ENCODE assay signal across 9 cellular contexts in genomic region chr1:113872219-113872934, GRCh38. TPM values are rescaled to one million over a fixed set of nuclear protein-coding genes. Genes with fewer than 3 reads are reported as not detected.
A peak's percentile ranks its signal among the peaks of the same experiment; 100 is the strongest.
DNase-seq lines count a peak whose midpoint lies in the region; ATAC-seq and TF ChIP-seq lines count a peak whose summit lies in the region.
"Had no signal": no experiment of that assay in that cellular context is flagged by ENCODE, and none has a peak within 500 bp of the region (broad histone marks: within the 10 kb centered on the region; RNA-seq: fewer than 3 reads in every experiment).

No MANE protein-coding gene starts in this region.

- no peak for TF ChIP-seq CTCF in osteoblast (IDR thresholded peaks at IDR 0.05; ENCODE audit: extremely low read depth, low read depth, low read length)

- H3K4me3 ChIP-seq in Jurkat, Clone E6-1 (ENCODE audit: low read length), result no peak overlapping the region; the same call in 1 of the 2 replicates
- H3K4me3 ChIP-seq in osteoblast (ENCODE audit: insufficient read depth, low read length), result no peak overlapping the region
- H3K4me3 ChIP-seq: SJSA1 had no signal

- H3K27ac ChIP-seq in osteoblast (ENCODE audit: low read depth, low read length), result peak overlapping the region; percentile 45
- H3K27ac ChIP-seq: SJSA1 had no signal

- DNase-seq in Jurkat, Clone E6-1 (ENCODE audit: low read depth, low spot score), result peak; percentile 32
- no peak for DNase-seq in activated naive CD8-positive, alpha-beta T cell treated with anti-CD3 and anti-CD28 coated beads, Interleukin-2, amount 10 ng/mL, durations not matched to agents 7 days and 5 days
- no peak for DNase-seq in osteoblast (ENCODE audit: insufficient read length, low spot score, missing footprints)
- no peak for DNase-seq in EL
- no peak for DNase-seq in stimulated activated CD4-positive, alpha-beta T cell treated with anti-CD3 and anti-CD28 coated beads, Interleukin-4, amount 100 ng/mL, for 24 hours
- no peak for DNase-seq in NCI-H1092 (lab: John Stamatoyannopoulos, UW)

- no peaks in the 10 kb centered on the region for H3K27me3 ChIP-seq in osteoblast (ENCODE audit: insufficient read depth, low read length)
- H3K27me3 ChIP-seq: SJSA1 had no signal

- peak overlapping the region; percentile 96 for H3K27ac Mint-ChIP-seq in activated naive CD8-positive, alpha-beta T cell treated with anti-CD3 and anti-CD28 coated beads, Interleukin-2, amount 10 ng/mL, durations not matched to agents 7 days and 5 days

- H3K4me1 ChIP-seq in osteoblast (ENCODE audit: insufficient read depth, low read length), result peaks cover 35% of the 10 kb centered on the region

- peak overlapping the region; percentile 84 for H2AFZ ChIP-seq in osteoblast (ENCODE audit: low read length)

- H3K36me3 ChIP-seq in osteoblast (ENCODE audit: insufficient read depth, low read length), result no peaks in the 10 kb centered on the region
- H3K36me3 ChIP-seq: SJSA1 had no signal

- ATAC-seq in GM19328 (IDR thresholded peaks at IDR 0.05; ENCODE audit: unreplicated experiment) (peak; percentile 5), GM21717 (IDR thresholded peaks at IDR 0.05; ENCODE audit: unreplicated experiment) (no peak)
- peak; percentile 37 for ATAC-seq in activated naive CD8-positive, alpha-beta T cell treated with anti-CD3 and anti-CD28 coated beads, Interleukin-2, amount 10 ng/mL, durations not matched to agents 7 days and 5 days (ENCODE audit: low read depth)

- peaks cover 26% of the 10 kb centered on the region for H3K36me3 Mint-ChIP-seq in activated naive CD8-positive, alpha-beta T cell treated with anti-CD3 and anti-CD28 coated beads, Interleukin-2, amount 10 ng/mL, durations not matched to agents 7 days and 5 days

- H3K4me1 Mint-ChIP-seq in activated naive CD8-positive, alpha-beta T cell treated with anti-CD3 and anti-CD28 coated beads, Interleukin-2, amount 10 ng/mL, durations not matched to agents 7 days and 5 days, result peaks cover 53% of the 10 kb centered on the region

- H4K20me1 ChIP-seq in osteoblast (ENCODE audit: insufficient read depth, low read length), result no peaks in the 10 kb centered on the region

- H3K79me2 ChIP-seq in osteoblast (ENCODE audit: insufficient read depth, low read length), result no peaks in the 10 kb centered on the region

- H3K4me3 Mint-ChIP-seq in activated naive CD8-positive, alpha-beta T cell treated with anti-CD3 and anti-CD28 coated beads, Interleukin-2, amount 10 ng/mL, durations not matched to agents 7 days and 5 days, result peak overlapping the region; percentile 88

- POLR2A ChIA-PET in activated naive CD8-positive, alpha-beta T cell treated with anti-CD3 and anti-CD28 coated beads, Interleukin-2, amount 10 ng/mL, durations not matched to agents 7 days and 5 days (lab: Charles Lee), result interaction anchor here (0.6 to 1.3 kb wide), 7 partner anchors 12 to 113 kb away, joined by 3 to 14 read pairs (median 5); partner anchors contain the start of genes HIPK1 and RSBN1

- no peaks in the 10 kb centered on the region for H3K9me3 ChIP-seq in osteoblast (ENCODE audit: low read depth, low read length)
- H3K9me3 ChIP-seq: SJSA1 had no signal

- no peaks in the 10 kb centered on the region for H3K9me3 Mint-ChIP-seq in activated naive CD8-positive, alpha-beta T cell treated with anti-CD3 and anti-CD28 coated beads, Interleukin-2, amount 10 ng/mL, durations not matched to agents 7 days and 5 days

- no peak overlapping the region for H3K4me2 ChIP-seq in osteoblast (ENCODE audit: insufficient read depth, low read length)

- H3K27me3 Mint-ChIP-seq in activated naive CD8-positive, alpha-beta T cell treated with anti-CD3 and anti-CD28 coated beads, Interleukin-2, amount 10 ng/mL, durations not matched to agents 7 days and 5 days, result no peaks in the 10 kb centered on the region

RNA-seq across cellular contexts. Expression of gene PTPN22, which starts 0.9 kb away (rescaled TPM):
- polyA plus RNA-seq in Jurkat, Clone E6-1 (2012; ENCODE audit: insufficient read depth, insufficient read length), result 8.0 TPM
- total RNA-seq in activated naive CD8-positive, alpha-beta T cell treated with anti-CD3 and anti-CD28 coated beads, Interleukin-2, amount 10 ng/mL, durations not matched to agents 7 days and 5 days, result 10 to 100 TPM; 74.1 to 82.9 TPM
- 1.1 and 1.8 TPM in 2 replicates for total RNA-seq in osteoblast

RNA-seq across cellular contexts. Expression of gene BCL2L15, which starts 15.0 kb away (rescaled TPM):
- not detected for polyA plus RNA-seq in Jurkat, Clone E6-1 (2012; ENCODE audit: insufficient read depth, insufficient read length)
- total RNA-seq in activated naive CD8-positive, alpha-beta T cell treated with anti-CD3 and anti-CD28 coated beads, Interleukin-2, amount 10 ng/mL, durations not matched to agents 7 days and 5 days, result 1 to 10 TPM; 1.1 to 2.9 TPM
- 0.29 and 0.36 TPM in 2 replicates for total RNA-seq in osteoblast

RNA-seq across cellular contexts. Expression of gene AP4B1, which starts 32.2 kb away (rescaled TPM):
- 55.8 TPM for polyA plus RNA-seq in Jurkat, Clone E6-1 (2012; ENCODE audit: insufficient read depth, insufficient read length)
- total RNA-seq in activated naive CD8-positive, alpha-beta T cell treated with anti-CD3 and anti-CD28 coated beads, Interleukin-2, amount 10 ng/mL, durations not matched to agents 7 days and 5 days, result 10 to 100 TPM; 53.9 to 60.5 TPM
- total RNA-seq in osteoblast, result 14.1 and 15.9 TPM in 2 replicates

RNA-seq across cellular contexts. Expression of gene DCLRE1B, which starts 32.7 kb away (rescaled TPM):
- polyA plus RNA-seq in Jurkat, Clone E6-1 (2012; ENCODE audit: insufficient read depth, insufficient read length), result 20.4 TPM
- 10 to 100 TPM; 13.4 to 14.3 TPM for total RNA-seq in activated naive CD8-positive, alpha-beta T cell treated with anti-CD3 and anti-CD28 coated beads, Interleukin-2, amount 10 ng/mL, durations not matched to agents 7 days and 5 days
- total RNA-seq in osteoblast, result 3.6 and 4.7 TPM in 2 replicates

RNA-seq across cellular contexts. Expression of gene HIPK1, which starts 56.7 kb away (rescaled TPM):
- polyA plus RNA-seq in Jurkat, Clone E6-1 (2012; ENCODE audit: insufficient read depth, insufficient read length), result 28.6 TPM
- 10 to 100 TPM; 93.0 to 99.4 TPM for total RNA-seq in activated naive CD8-positive, alpha-beta T cell treated with anti-CD3 and anti-CD28 coated beads, Interleukin-2, amount 10 ng/mL, durations not matched to agents 7 days and 5 days
- total RNA-seq in osteoblast, result 22.7 and 23.9 TPM in 2 replicates

Comparison
In these comparisons a context has a peak if more than half of its experiments do, and no peak if none do; other contexts are left out.
1. RNA of gene PTPN22, which starts 0.9 kb away (total RNA-seq): 74.1 to 82.9 TPM in activated naive CD8-positive, alpha-beta T cell treated with anti-CD3 and anti-CD28 coated beads, Interleukin-2, amount 10 ng/mL, durations not matched to agents 7 days and 5 days; 1.1 to 1.8 TPM in osteoblast; every median in the first group is over 10 times any median in the second.